ENCODE assay signal across 12 cellular contexts in genomic region chr17:1182831-1183578, GRCh38. TPM values are rescaled to one million over a fixed set of nuclear protein-coding genes. Genes with fewer than 3 reads are reported as not detected.
A peak's percentile ranks its signal among the peaks of the same experiment; 100 is the strongest.
DNase-seq lines count a peak whose midpoint lies in the region; ATAC-seq and TF ChIP-seq lines count a peak whose summit lies in the region.
"Had no signal": no experiment of that assay in that cellular context is flagged by ENCODE, and none has a peak within 500 bp of the region (broad histone marks: within the 10 kb centered on the region; RNA-seq: fewer than 3 reads in every experiment).

No MANE protein-coding gene starts in this region.

- no peaks in the 10 kb centered on the region for H4K20me1 ChIP-seq in PC-3 (ENCODE audit: low read length)

- H3K36me3 ChIP-seq in BE2C = no peaks in the 10 kb centered on the region
- no peaks in the 10 kb centered on the region for H3K36me3 ChIP-seq in heart right ventricle
- H3K36me3 ChIP-seq in PC-3 (ENCODE audit: low read depth, low read length) = no peaks in the 10 kb centered on the region
- H3K36me3 ChIP-seq in CD8-positive, alpha-beta memory T cell (ENCODE audit: insufficient read depth, low read length) = no peaks in the 10 kb centered on the region
- H3K36me3 ChIP-seq: ovary, uterus had no signal

- H3K4me1 Mint-ChIP-seq in CD8-positive, alpha-beta memory T cell = peaks cover 8 to 36% (median 9%) of the 10 kb centered on the region in 3 donors

- WGBS in heart right ventricle, 2 donors = 38 to 44% methylated on average over 18 of the region's 18 CpGs

- CTCF ChIA-PET in PC-3 (lab: Charles Lee) = no interaction called here
- CTCF ChIA-PET in CD8-positive, alpha-beta memory T cell (lab: Charles Lee) = interaction anchor here (6.8 kb wide), 1 partner anchor 60 kb away, joined by 62 read pairs; no protein-coding TSS in a partner anchor

- H3K9me2 ChIP-seq in PC-3 (replicated peaks; ENCODE audit: low read length) = no peaks in the 10 kb centered on the region

- no peaks in the 10 kb centered on the region for H3F3A ChIP-seq in PC-3 (ENCODE audit: low read length, unreplicated experiment)

- H3K27me3 ChIP-seq in BE2C = peaks cover 8% of the 10 kb centered on the region
- peaks cover 0 to 22% (median 0%) of the 10 kb centered on the region in 7 donors for H3K27me3 ChIP-seq in heart right ventricle
- H3K27me3 ChIP-seq in PC-3 (ENCODE audit: low read length) = no peaks in the 10 kb centered on the region
- H3K27me3 ChIP-seq in CD8-positive, alpha-beta memory T cell (ENCODE audit: insufficient read depth, low read length, poor library complexity, severe bottlenecking) = no peaks in the 10 kb centered on the region
- H3K27me3 ChIP-seq: ovary, uterus had no signal

- peak overlapping the region in 2 of 10 donors; percentile 16 to 62 for H3K27ac ChIP-seq in heart right ventricle
- no peak overlapping the region for H3K27ac ChIP-seq in PC-3 (ENCODE audit: low read length)
- H3K27ac ChIP-seq in CD8-positive, alpha-beta memory T cell (ENCODE audit: low read depth, low read length) = no peak overlapping the region
- H3K27ac ChIP-seq: ovary, uterus had no signal

- H3K4me1 ChIP-seq in BE2C = no peaks in the 10 kb centered on the region
- peaks cover 27 to 93% (median 70%) of the 10 kb centered on the region in 9 donors for H3K4me1 ChIP-seq in heart right ventricle
- H3K4me1 ChIP-seq in PC-3 (ENCODE audit: insufficient read depth, low read length) = peaks cover 13% of the 10 kb centered on the region
- H3K4me1 ChIP-seq in CD8-positive, alpha-beta memory T cell (ENCODE audit: insufficient read depth, low read length) = peaks cover 8% of the 10 kb centered on the region

- H3K9me3 ChIP-seq in BE2C = no peaks in the 10 kb centered on the region
- no peaks in the 10 kb centered on the region for H3K9me3 ChIP-seq in heart right ventricle
- no peaks in the 10 kb centered on the region for H3K9me3 ChIP-seq in PC-3 (ENCODE audit: low read length)
- no peaks in the 10 kb centered on the region for H3K9me3 ChIP-seq in CD8-positive, alpha-beta memory T cell (ENCODE audit: low read length)
- H3K9me3 ChIP-seq: ovary, uterus had no signal

- POLR2A ChIA-PET in PC-3 (lab: Charles Lee; ENCODE audit: unreplicated experiment) = no interaction called here
- POLR2A ChIA-PET in CD8-positive, alpha-beta memory T cell (lab: Charles Lee) = interaction anchor here (0.7 kb wide), 1 partner anchor 46 kb away, joined by 3 read pairs; no protein-coding TSS in a partner anchor

- no peak overlapping the region for H3K4me3 ChIP-seq in BE2C (ENCODE audit: low read depth, low read length)
- H3K4me3 ChIP-seq in heart right ventricle = no peak overlapping the region
- H3K4me3 ChIP-seq in PC-3 (ENCODE audit: low read length) = no peak overlapping the region
- no peak overlapping the region for H3K4me3 ChIP-seq in CD8-positive, alpha-beta memory T cell (ENCODE audit: low read length)
- H3K4me3 ChIP-seq: ovary, uterus had no signal

- intact Hi-C loops in heart right ventricle (cut with DNase I) = loop anchor here in 1 of 10 donors (10.0 kb wide), 1 partner anchor 128 kb away; no protein-coding TSS in a partner anchor
- intact Hi-C loops in PC-3 (cut with micrococcal nuclease) = no loop called here

- no peaks in the 10 kb centered on the region for H3K9me3 Mint-ChIP-seq in CD8-positive, alpha-beta memory T cell
- H3K9me3 Mint-ChIP-seq: H9 had no signal

- H3K27ac Mint-ChIP-seq in CD8-positive, alpha-beta memory T cell = peak overlapping the region in 2 of 8 donors; percentile 32 to 86
- H3K27ac Mint-ChIP-seq: H9 had no signal

- no peaks in the 10 kb centered on the region for H3K79me2 ChIP-seq in PC-3 (ENCODE audit: low read length)

- no peaks in the 10 kb centered on the region for H3K36me3 Mint-ChIP-seq in CD8-positive, alpha-beta memory T cell

- no peaks in the 10 kb centered on the region for H3K27me3 Mint-ChIP-seq in CD8-positive, alpha-beta memory T cell

- peak; percentile 9 for ATAC-seq in GM19324 (IDR thresholded peaks at IDR 0.05; ENCODE audit: low FRiP score, unreplicated experiment)
- no peak for ATAC-seq in HG02852 (IDR thresholded peaks at IDR 0.05; ENCODE audit: unreplicated experiment)
- no peak for ATAC-seq in heart right ventricle
- no peak for ATAC-seq in PC-3

- no TSS peak for BruUV-seq in PC-3 (replicated peaks; lab: Mats Ljungman, UMichigan)

- H2AFZ ChIP-seq in PC-3 (ENCODE audit: low read length) = no peak overlapping the region

- H3K4me2 ChIP-seq in PC-3 (ENCODE audit: low read length) = no peak overlapping the region

- peak; percentile 23 for DNase-seq in BE2C
- peak; percentile 78 for DNase-seq in HK-2 (ENCODE audit: unreplicated experiment)
- peak; percentile 73 for DNase-seq in ecto neural progenitor cell (ENCODE audit: low spot score)
- no peak for DNase-seq in heart right ventricle
- no peak for DNase-seq in PC-3
- DNase-seq in CD8-positive, alpha-beta memory T cell = no peak
- DNase-seq: H9, NCI-H2107, ovary, uterus had no signal

- no peak for TF ChIP-seq CTCF in BE2C (IDR thresholded peaks at IDR 0.05; ENCODE audit: low read depth, low read length)
- no peak for TF ChIP-seq CTCF in heart right ventricle (IDR thresholded peaks at IDR 0.05)
- TF ChIP-seq CTCF in PC-3 (conservative IDR thresholded peaks at IDR 0.05; ENCODE audit: low read depth, low read length) = no peak

- H3K4me3 Mint-ChIP-seq in CD8-positive, alpha-beta memory T cell = peak overlapping the region in 2 of 7 donors; percentile 57 to 85
- H3K4me3 Mint-ChIP-seq: H9 had no signal

- no peak overlapping the region for H3K9ac ChIP-seq in PC-3 (ENCODE audit: low read length)

RNA-seq across cellular contexts. Expression of gene ABR, which starts 3.2 kb away (rescaled TPM):
- polyA plus RNA-seq in BE2C (2012; ENCODE audit: insufficient read depth, insufficient read length, low read depth) = 34.7 TPM
- total RNA-seq in heart right ventricle = 100 to 1,000 TPM; 118 to 173 (median 145) TPM
- polyA plus RNA-seq in heart right ventricle = 100 to 1,000 TPM in 1 of 2 donors, 10 to 100 TPM in 1; 49.1 to 120 TPM
- total RNA-seq in PC-3 (2014; rRNA removed) = 35.4 and 58.5 TPM in 2 replicates
- 10 to 100 TPM; 60.4 to 60.8 TPM for total RNA-seq in CD8-positive, alpha-beta memory T cell
- 26.9 TPM for polyA plus RNA-seq in CD8-positive, alpha-beta memory T cell

Comparison
In these comparisons a context has a peak if more than half of its experiments do, and no peak if none do; other contexts are left out.
1. DNase-seq: peak in BE2C (single experiment), HK-2 (single experiment) and ecto neural progenitor cell (single experiment); none in heart right ventricle (0 of 2), PC-3 (single experiment) and CD8-positive, alpha-beta memory T cell (0 of 5).